ENCODE assay signal across 18 cellular contexts in genomic region chr2:105936954-105937353, GRCh38.
DNase-seq lines count a peak whose midpoint lies in the region; ATAC-seq, FAIRE-seq and TF ChIP-seq lines count a peak whose summit lies in the region.
"Had no signal": no experiment of that assay in that cellular context is flagged by ENCODE, and none has a peak within 500 bp of the region (broad histone marks: within the 10 kb centered on the region; RNA-seq: fewer than 3 reads in every experiment).

No MANE protein-coding gene starts in this region.

- H3K4me2 ChIP-seq in HepG2 (ENCODE audit: low read depth, low read length), result no peak overlapping the region
- H3K4me2 ChIP-seq: BLaER1 treated with 17β-estradiol and CSF1 and Interleukin-3, amounts not matched to agents 10 nM and 100 nM; GM23338 had no signal

- no peak for TF ChIP-seq RAD21 in HepG2 (CRISPR knock-in tag; IDR thresholded peaks at IDR 0.05)

- no peaks in the 10 kb centered on the region for H4K20me1 ChIP-seq in HepG2 (ENCODE audit: insufficient read depth, low read length)
- H4K20me1 ChIP-seq: BLaER1 treated with 17β-estradiol and CSF1 and Interleukin-3, amounts not matched to agents 10 nM and 100 nM had no signal

- no peak overlapping the region for H3K27ac ChIP-seq in HepG2 (ENCODE audit: extremely low read length, insufficient read depth, low read length)
- no peak overlapping the region for H3K27ac ChIP-seq in right lobe of liver
- peak overlapping the region; percentile 51 to 64 (median 53) for H3K27ac ChIP-seq in pancreas
- H3K27ac ChIP-seq: BLaER1 treated with 17β-estradiol and CSF1 and Interleukin-3, amounts not matched to agents 10 nM and 100 nM; HL-60 had no signal

- no TSS peak for BruUV-seq in HepG2 (replicated peaks; lab: Mats Ljungman, UMichigan)

- no peak overlapping the region for H3K9ac ChIP-seq in HepG2 (ENCODE audit: insufficient read depth, low read depth, low read length)
- H3K9ac ChIP-seq: BLaER1 treated with 17β-estradiol and CSF1 and Interleukin-3, amounts not matched to agents 10 nM and 100 nM had no signal

- no peak for TF ChIP-seq EP300 in HepG2 (IDR thresholded peaks at IDR 0.05; ENCODE audit: low read depth in 2 of 2, low read length in 2 of 2)
- no peak for TF ChIP-seq EP300 in HepG2 (CRISPR knock-in tag; IDR thresholded peaks at IDR 0.05; ENCODE audit: borderline replicate concordance)

- no peak overlapping the region for H2AFZ ChIP-seq in HepG2 (ENCODE audit: low read length)
- H2AFZ ChIP-seq: GM23338 had no signal

- CTCF ChIA-PET in HepG2 (lab: Yijun Ruan, JAX; ENCODE audit: low intra/inter-chr PET ratio, low total read pairs), result no interaction called here

- H3K36me3 ChIP-seq in HepG2 (replicated peaks in 1 of 2; ENCODE audit: control insufficient read depth in 1 of 2, insufficient read depth in 2 of 2, low read length in 2 of 2) (no peaks in the 10 kb centered on the region), right lobe of liver (no peaks in the 10 kb centered on the region), pancreas (no peaks in the 10 kb centered on the region)
- H3K36me3 ChIP-seq: BLaER1 treated with 17β-estradiol and CSF1 and Interleukin-3, amounts not matched to agents 10 nM and 100 nM had no signal

- FAIRE-seq in HepG2 (lab: Jason Lieb, UNC) (peak; percentile 51), pancreas (lab: Jason Lieb, UNC) (no peak)

- intact Hi-C loops in HepG2 (cut with micrococcal nuclease; ENCODE audit: unreplicated experiment), result no loop called here
- intact Hi-C loops in right lobe of liver (cut with DNase I), result no loop called here
- intact Hi-C loops in pancreas (cut with DNase I), result no loop called here

- H3K27me3 ChIP-seq in HepG2 (ENCODE audit: control insufficient read depth in 1 of 2, insufficient read depth in 2 of 2, low read length in 2 of 2) (no peaks in the 10 kb centered on the region), right lobe of liver (no peaks in the 10 kb centered on the region), pancreas (no peaks in the 10 kb centered on the region)
- H3K27me3 ChIP-seq: BLaER1 treated with 17β-estradiol and CSF1 and Interleukin-3, amounts not matched to agents 10 nM and 100 nM had no signal

- POLR2A ChIA-PET in HepG2 (lab: Yijun Ruan, JAX), result interaction anchor here (1.2 kb wide), 1 partner anchor 18 kb away, joined by 5 read pairs; no protein-coding TSS in a partner anchor

- H3K4me3 ChIP-seq in HepG2 (replicated peaks in 1 of 3; ENCODE audit: insufficient read depth in 1 of 3, low read depth in 2 of 3, low read length in 3 of 3) (no peak overlapping the region), right lobe of liver (no peak overlapping the region), epithelial cell of esophagus (ENCODE audit: low read length) (no peak overlapping the region), pancreas (peak overlapping the region in 1 of 4 donors; percentile 15)
- H3K4me3 ChIP-seq: BLaER1 treated with 17β-estradiol and CSF1 and Interleukin-3, amounts not matched to agents 10 nM and 100 nM; GM23338 had no signal

- ATAC-seq in HepG2 (no peak), right lobe of liver (no peak), pancreas (peak in 3 of 4 donors; percentile 19 to 34 (median 32))
- ATAC-seq: CD8-positive, alpha-beta T cell; GM23338; HCT116 had no signal

- no peaks in the 10 kb centered on the region for H3K79me2 ChIP-seq in HepG2 (ENCODE audit: insufficient read depth, low read length)

- peaks cover 46% of the 10 kb centered on the region for H3K4me1 ChIP-seq in HepG2 (ENCODE audit: insufficient read depth, low read length)
- H3K4me1 ChIP-seq in right lobe of liver, result no peaks in the 10 kb centered on the region
- no peaks in the 10 kb centered on the region for H3K4me1 ChIP-seq in pancreas
- H3K4me1 ChIP-seq: BLaER1 treated with 17β-estradiol and CSF1 and Interleukin-3, amounts not matched to agents 10 nM and 100 nM had no signal

- no peak for TF ChIP-seq POLR2A in HepG2 (IDR thresholded peaks at IDR 0.05; ENCODE audit: insufficient read depth in 1 of 2, low read depth in 2 of 2, low read length in 2 of 2)
- TF ChIP-seq POLR2A in right lobe of liver (IDR thresholded peaks at IDR 0.05), result no peak

- in situ Hi-C loops in HepG2 (cut with HindIII; ENCODE audit: extremely low pct_ligation_motif_present, low pct_unique_long_range_greater_than_20kb), result no loop called here

- DNase-seq in HepG2 (ENCODE audit: low spot score) (no peak), right lobe of liver (no peak), epithelial cell of esophagus (ENCODE audit: low read depth) (peak; percentile 50), pancreas (no peak), NCI-H774 (lab: John Stamatoyannopoulos, UW) (no peak), NCI-H1694 treated with DMSO at 0.1 percent for 48 hours (lab: John Stamatoyannopoulos, UW) (no peak)
- no peak for DNase-seq in activated effector memory CD4-positive, alpha-beta T cell treated with anti-CD3 and anti-CD28 coated beads, Interleukin-2, amount 50 U/mL, for 16 hours
- DNase-seq: 8988T; Calu3; CD8-positive, alpha-beta T cell; DMS79 treated with DMSO at 0.1 percent for 48 hours; GF-D8; H7; HFFc6 had no signal

- no peak for TF ChIP-seq CTCF in HepG2 (CRISPR knock-in tag; IDR thresholded peaks at IDR 0.05)
- no peak for TF ChIP-seq CTCF in right lobe of liver (IDR thresholded peaks at IDR 0.05)
- no peak for TF ChIP-seq CTCF in epithelial cell of esophagus (IDR thresholded peaks at IDR 0.05; ENCODE audit: insufficient read depth, low read depth, low read length, missing control alignments)
- TF ChIP-seq CTCF in pancreas (IDR thresholded peaks at IDR 0.05), result no peak

- 91% methylated on average over 6 of the region's 6 CpGs for WGBS in HepG2 (ENCODE audit: low lambda C conversion rate)
- 85% methylated on average over 6 of the region's 6 CpGs for WGBS in right lobe of liver (ENCODE audit: insufficient coverage, low coverage, low lambda C conversion rate, missing lambda C conversion rate)
- WGBS in pancreas, 2 donors, result 73 to 79% methylated on average over 6 of the region's 6 CpGs

- H3K9me3 ChIP-seq in HepG2 (ENCODE audit: low read length) (peaks cover 4% of the 10 kb centered on the region; the same call in 1 of the 2 replicates), right lobe of liver (no peaks in the 10 kb centered on the region), pancreas (no peaks in the 10 kb centered on the region)

TF ChIP-seq in HepG2, 621 proteins besides CTCF, POLR2A, EP300 and RAD21:
- TF ChIP-seq ZNF383 (CRISPR knock-in tag; IDR thresholded peaks at IDR 0.05; ENCODE audit: borderline replicate concordance), result no peak
- peak; percentile 45 for TF ChIP-seq PHB2 (IDR thresholded peaks at IDR 0.05; ENCODE audit: partially characterized antibody)
- no peak for TF ChIP-seq NKX3-1 (CRISPR knock-in tag; IDR thresholded peaks at IDR 0.05)
- TF ChIP-seq MIER3 (CRISPR knock-in tag; IDR thresholded peaks at IDR 0.05; ENCODE audit: borderline replicate concordance), result no peak
- TF ChIP-seq ZNF468 (CRISPR knock-in tag; IDR thresholded peaks at IDR 0.05), result no peak
- no peak for TF ChIP-seq KDM3A (CRISPR knock-in tag; IDR thresholded peaks at IDR 0.05; ENCODE audit: low read depth)
- TF ChIP-seq, protein P1, sequence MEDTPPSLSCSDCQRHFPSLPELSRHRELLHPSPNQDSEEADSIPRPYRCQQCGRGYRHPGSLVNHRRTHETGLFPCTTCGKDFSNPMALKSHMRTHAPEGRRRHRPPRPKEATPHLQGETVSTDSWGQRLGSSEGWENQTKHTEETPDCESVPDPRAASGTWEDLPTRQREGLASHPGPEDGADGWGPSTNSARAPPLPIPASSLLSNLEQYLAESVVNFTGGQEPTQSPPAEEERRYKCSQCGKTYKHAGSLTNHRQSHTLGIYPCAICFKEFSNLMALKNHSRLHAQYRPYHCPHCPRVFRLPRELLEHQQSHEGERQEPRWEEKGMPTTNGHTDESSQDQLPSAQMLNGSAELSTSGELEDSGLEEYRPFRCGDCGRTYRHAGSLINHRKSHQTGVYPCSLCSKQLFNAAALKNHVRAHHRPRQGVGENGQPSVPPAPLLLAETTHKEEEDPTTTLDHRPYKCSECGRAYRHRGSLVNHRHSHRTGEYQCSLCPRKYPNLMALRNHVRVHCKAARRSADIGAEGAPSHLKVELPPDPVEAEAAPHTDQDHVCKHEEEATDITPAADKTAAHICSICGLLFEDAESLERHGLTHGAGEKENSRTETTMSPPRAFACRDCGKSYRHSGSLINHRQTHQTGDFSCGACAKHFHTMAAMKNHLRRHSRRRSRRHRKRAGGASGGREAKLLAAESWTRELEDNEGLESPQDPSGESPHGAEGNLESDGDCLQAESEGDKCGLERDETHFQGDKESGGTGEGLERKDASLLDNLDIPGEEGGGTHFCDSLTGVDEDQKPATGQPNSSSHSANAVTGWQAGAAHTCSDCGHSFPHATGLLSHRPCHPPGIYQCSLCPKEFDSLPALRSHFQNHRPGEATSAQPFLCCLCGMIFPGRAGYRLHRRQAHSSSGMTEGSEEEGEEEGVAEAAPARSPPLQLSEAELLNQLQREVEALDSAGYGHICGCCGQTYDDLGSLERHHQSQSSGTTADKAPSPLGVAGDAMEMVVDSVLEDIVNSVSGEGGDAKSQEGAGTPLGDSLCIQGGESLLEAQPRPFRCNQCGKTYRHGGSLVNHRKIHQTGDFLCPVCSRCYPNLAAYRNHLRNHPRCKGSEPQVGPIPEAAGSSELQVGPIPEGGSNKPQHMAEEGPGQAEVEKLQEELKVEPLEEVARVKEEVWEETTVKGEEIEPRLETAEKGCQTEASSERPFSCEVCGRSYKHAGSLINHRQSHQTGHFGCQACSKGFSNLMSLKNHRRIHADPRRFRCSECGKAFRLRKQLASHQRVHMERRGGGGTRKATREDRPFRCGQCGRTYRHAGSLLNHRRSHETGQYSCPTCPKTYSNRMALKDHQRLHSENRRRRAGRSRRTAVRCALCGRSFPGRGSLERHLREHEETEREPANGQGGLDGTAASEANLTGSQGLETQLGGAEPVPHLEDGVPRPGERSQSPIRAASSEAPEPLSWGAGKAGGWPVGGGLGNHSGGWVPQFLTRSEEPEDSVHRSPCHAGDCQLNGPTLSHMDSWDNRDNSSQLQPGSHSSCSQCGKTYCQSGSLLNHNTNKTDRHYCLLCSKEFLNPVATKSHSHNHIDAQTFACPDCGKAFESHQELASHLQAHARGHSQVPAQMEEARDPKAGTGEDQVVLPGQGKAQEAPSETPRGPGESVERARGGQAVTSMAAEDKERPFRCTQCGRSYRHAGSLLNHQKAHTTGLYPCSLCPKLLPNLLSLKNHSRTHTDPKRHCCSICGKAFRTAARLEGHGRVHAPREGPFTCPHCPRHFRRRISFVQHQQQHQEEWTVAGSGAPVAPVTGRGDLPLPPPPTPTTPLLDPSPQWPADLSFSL (CRISPR knock-in tag; IDR thresholded peaks at IDR 0.05), result 0 out of 2 replicates have a peak, but pooled peaks have one; percentile 4
- TF ChIP-seq GLI4 (CRISPR knock-in tag; IDR thresholded peaks at IDR 0.05; ENCODE audit: borderline replicate concordance), result no peak

Comparison
In these comparisons a context has a peak if more than half of its experiments do, and no peak if none do; other contexts are left out.
1. ATAC-seq: peak in pancreas (3 of 4); none in HepG2 (single experiment) and right lobe of liver (0 of 4).
2. H3K27ac ChIP-seq: peak in pancreas (4 of 4); none in HepG2 (single experiment) and right lobe of liver (0 of 3).